In the genomic region with DNA sequence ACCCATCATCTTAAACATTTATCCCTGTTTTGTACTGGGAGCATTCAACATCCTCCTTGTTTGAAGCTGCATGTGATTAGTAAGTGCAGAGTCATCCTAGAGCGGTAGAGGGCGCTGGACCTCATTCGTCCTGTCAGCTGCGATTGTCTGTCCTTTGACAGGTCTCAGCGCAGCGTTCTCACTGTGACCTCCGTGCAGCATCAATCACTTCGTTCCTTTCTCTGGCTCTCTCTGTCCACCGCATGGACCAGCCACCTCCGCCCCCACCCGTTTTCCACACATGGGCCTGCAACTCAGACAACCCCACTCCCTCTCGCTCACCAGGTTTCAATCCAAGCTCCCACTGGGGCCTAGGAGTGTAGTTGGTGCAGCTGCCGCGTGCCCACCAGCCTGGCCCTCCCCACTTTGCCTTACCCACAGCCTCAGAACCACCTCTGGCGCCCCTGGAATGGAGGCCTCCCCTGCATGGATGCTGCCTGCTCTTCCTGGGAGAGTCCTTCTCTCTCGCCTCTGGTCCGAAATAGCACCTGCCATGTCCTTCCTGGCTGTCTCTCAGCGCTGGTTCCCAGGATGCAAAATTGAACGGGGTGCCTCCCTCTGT, we compare ENCODE assay signal across 8 cellular contexts.
DNase-seq lines count a peak whose midpoint lies in the region; ATAC-seq and TF ChIP-seq lines count a peak whose summit lies in the region.

No MANE protein-coding gene starts in this region.

- H3K4me3 ChIP-seq in choroid plexus epithelial cell (ENCODE audit: low read depth, low read length) (no peak overlapping the region), liver (ENCODE audit: low read depth in 1 of 3, low read length in 3 of 3) (no peak overlapping the region)

- ATAC-seq in GM18867 (IDR thresholded peaks at IDR 0.05; ENCODE audit: unreplicated experiment) (no peak), HG02938 (IDR thresholded peaks at IDR 0.05; ENCODE audit: unreplicated experiment) (no peak)

- peak; percentile 66 for DNase-seq in GM03348 (ENCODE audit: low spot score)
- DNase-seq in NCI-H1092 (lab: John Stamatoyannopoulos, UW) = peak; percentile 12
- peak; percentile 28 for DNase-seq in activated CD4-positive, alpha-beta T cell treated with anti-CD3 and anti-CD28 coated beads for 1 hour
- peak; percentile 77 for DNase-seq in choroid plexus epithelial cell (ENCODE audit: low read depth)
- DNase-seq in stimulated activated CD4-positive, alpha-beta T cell treated with anti-CD3 and anti-CD28 coated beads, TNF-alpha, amount 100 ng/mL, for 4 hours (ENCODE audit: low read depth in 3 of 3) = peak in 2 of 3 experiments; percentile 19 to 34

- peak in 1 of 2 donors; percentile 62 for TF ChIP-seq RAD21 in liver (IDR thresholded peaks at IDR 0.05)

- H3K4me1 ChIP-seq in liver (ENCODE audit: control insufficient read depth in 4 of 4, insufficient read depth in 4 of 4, low read length in 3 of 4) = no peaks in the 10 kb centered on the region

- TF ChIP-seq CTCF in choroid plexus epithelial cell (conservative IDR thresholded peaks at IDR 0.05; ENCODE audit: low read depth, low read length) (peak; percentile 85), liver (IDR thresholded peaks at IDR 0.05; ENCODE audit: low read depth, low read length, missing input control) (peak; percentile 60)

- no peak overlapping the region for H3K27ac ChIP-seq in liver (ENCODE audit: low read depth in 1 of 2, low read length in 2 of 2)

- no peak overlapping the region for H3K9ac ChIP-seq in liver (ENCODE audit: low read depth in 1 of 2, low read length in 2 of 2)

- WGBS in liver = 46% methylated on average over 19 of the region's 19 CpGs

- no peaks in the 10 kb centered on the region for H3K36me3 ChIP-seq in liver (ENCODE audit: control insufficient read depth in 4 of 4, insufficient read depth in 3 of 4, low read depth in 1 of 4, low read length in 3 of 4)

- H3K27me3 ChIP-seq in liver (ENCODE audit: control insufficient read depth in 4 of 4, insufficient read depth in 4 of 4, low read length in 3 of 4) = no peaks in the 10 kb centered on the region

- H3K9me3 ChIP-seq in liver (ENCODE audit: control insufficient read depth in 4 of 4, low read length in 3 of 4) = no peaks in the 10 kb centered on the region

TF ChIP-seq in liver, 16 proteins besides CTCF, POLR2A, EP300 and RAD21:
- no peak for TF ChIP-seq HNF4G (IDR thresholded peaks at IDR 0.05)
- no peak for TF ChIP-seq HNF4A (conservative IDR thresholded peaks at IDR 0.05)
- TF ChIP-seq EGR1 (IDR thresholded peaks at IDR 0.05; ENCODE audit: low read depth in 2 of 2) = no peak
- TF ChIP-seq GABPA (IDR thresholded peaks at IDR 0.05 in 1 of 2, conservative IDR thresholded peaks at IDR 0.05 in 1 of 2) = no peak
- TF ChIP-seq FOXA2 (IDR thresholded peaks at IDR 0.05) = no peak
- TF ChIP-seq SP1 (IDR thresholded peaks at IDR 0.05) = no peak
- TF ChIP-seq JUND (IDR thresholded peaks at IDR 0.05) = no peak
- TF ChIP-seq MAX (IDR thresholded peaks at IDR 0.05) = no peak
- no peak for TF ChIP-seq ZBTB33 (IDR thresholded peaks at IDR 0.05)
- TF ChIP-seq FOXA1 (IDR thresholded peaks at IDR 0.05) = no peak
- TF ChIP-seq RXRA (IDR thresholded peaks at IDR 0.05) = no peak

Comparison
In these comparisons a context has a peak if more than half of its experiments do, and no peak if none do; other contexts are left out.
1. DNase-seq: peak in every context shown above with its lines; median percentile 77 in choroid plexus epithelial cell; 66 in GM03348; 28 in activated CD4-positive, alpha-beta T cell treated with anti-CD3 and anti-CD28 coated beads for 1 hour; 26 in stimulated activated CD4-positive, alpha-beta T cell treated with anti-CD3 and anti-CD28 coated beads, TNF-alpha, amount 100 ng/mL, for 4 hours; 12 in NCI-H1092.